17 cellular contexts compared by ENCODE assay signal in genomic region chr18:30991397-30991796, GRCh38. TPM values are rescaled to one million over a fixed set of nuclear protein-coding genes. Genes with fewer than 3 reads are reported as not detected.
"Had no signal": no experiment of that assay in that cellular context is flagged by ENCODE, and none has a peak within 500 bp of the region (broad histone marks: within the 10 kb centered on the region; RNA-seq: fewer than 3 reads in every experiment).

No MANE protein-coding gene starts in this region.

- H3K27ac ChIP-seq: coronary artery, esophagus muscularis mucosa, left lung, transverse colon had no signal

- DNase-seq: activated CD4-positive, alpha-beta T cell treated with anti-CD3 and anti-CD28 coated beads, Interleukin-2, amount 50 U/mL, for 4 hours; activated CD4-positive, CD25-positive, alpha-beta regulatory T cell treated with anti-CD3 and anti-CD28 coated beads, Interleukin-2, amount 50 U/mL, for 72 hours; activated naive CD4-positive, alpha-beta T cell; activated naive CD8-positive, alpha-beta T cell treated with anti-CD3 and anti-CD28 coated beads, Interleukin-2, amount 10 ng/mL, durations not matched to agents 7 days and 5 days; activated T-cell treated with anti-CD3 and anti-CD28 coated beads for 4 hours; hippocampal formation; kidney; left lung; natural killer cell; posterior cingulate gyrus; retina; stimulated activated CD4-positive, alpha-beta T cell treated with anti-CD3 and anti-CD28 coated beads, Interleukin-4, amount 100 ng/mL, for 1 hour; stimulated activated naive CD4-positive, alpha-beta T cell treated with Interleukin-2 at 50 U/mL for 16 hours; substantia nigra; transverse colon had no signal

- ATAC-seq: left lung, natural killer cell had no signal

- H3K4me1 ChIP-seq: esophagus muscularis mucosa, left lung had no signal

- H3K27me3 ChIP-seq: esophagus muscularis mucosa, left lung, transverse colon had no signal

RNA-seq across cellular contexts. Expression of gene DSC3, which starts 51.1 kb away (rescaled TPM):
- total RNA-seq: activated naive CD8-positive, alpha-beta T cell treated with anti-CD3 and anti-CD28 coated beads, Interleukin-2, amount 10 ng/mL, durations not matched to agents 7 days and 5 days; kidney; natural killer cell had no signal
